In genomic region chr9:123364241-123364824, GRCh38 we compare ENCODE assay signal across 13 cellular contexts. TPM values are rescaled to one million over a fixed set of nuclear protein-coding genes. Genes with fewer than 3 reads are reported as not detected.
DNase-seq lines count a peak whose midpoint lies in the region; FAIRE-seq and TF ChIP-seq lines count a peak whose summit lies in the region.
"Had no signal": no experiment of that assay in that cellular context is flagged by ENCODE, and none has a peak within 500 bp of the region (broad histone marks: within the 10 kb centered on the region; RNA-seq: fewer than 3 reads in every experiment).

No MANE protein-coding gene starts in this region.

- peak; percentile 60 for FAIRE-seq in RCC 7860 (lab: Jason Lieb, UNC)
- FAIRE-seq: kidney had no signal

- peaks cover 7% of the 10 kb centered on the region for H3K27me3 Mint-ChIP-seq in neural progenitor cell (ENCODE audit: insufficient read depth, low read depth)

- no peaks in the 10 kb centered on the region for H3K36me3 ChIP-seq in neural progenitor cell
- H3K36me3 ChIP-seq in effector memory CD4-positive, alpha-beta T cell (ENCODE audit: control insufficient read depth, insufficient read depth, low read length), result no peaks in the 10 kb centered on the region
- no peaks in the 10 kb centered on the region for H3K36me3 ChIP-seq in thyroid gland

- H3K4me3 ChIP-seq in neural progenitor cell, result no peak overlapping the region
- no peak overlapping the region for H3K4me3 ChIP-seq in effector memory CD4-positive, alpha-beta T cell (ENCODE audit: insufficient read depth, low read depth, low read length, poor library complexity, severe bottlenecking)
- no peak overlapping the region for H3K4me3 ChIP-seq in thyroid gland (replicated peaks in 1 of 3)

- TF ChIP-seq CTCF in neural progenitor cell (IDR thresholded peaks at IDR 0.05) (no peak), thyroid gland (IDR thresholded peaks at IDR 0.05) (no peak)

- H3K27ac ChIP-seq in neural progenitor cell (no peak overlapping the region), thyroid gland (no peak overlapping the region)
- H3K27ac ChIP-seq in effector memory CD4-positive, alpha-beta T cell (ENCODE audit: insufficient read depth, low read length, poor library complexity, severe bottlenecking), result no peak overlapping the region

- 65 to 76% methylated on average over 9 to 11 of the region's 11 CpGs for WGBS in thyroid gland, 2 donors

- peaks cover 27% of the 10 kb centered on the region for H3F3A ChIP-seq in neural progenitor cell (ENCODE audit: low read depth)

- H3K4me1 ChIP-seq in neural progenitor cell, result peaks cover 45% of the 10 kb centered on the region
- H3K4me1 ChIP-seq in effector memory CD4-positive, alpha-beta T cell (ENCODE audit: control insufficient read depth, insufficient read depth, low read length, poor library complexity, severe bottlenecking), result no peaks in the 10 kb centered on the region
- H3K4me1 ChIP-seq in thyroid gland, result peaks cover 0 to 11% of the 10 kb centered on the region in 2 donors

- intact Hi-C loops in thyroid gland (cut with DNase I), result no loop called here

- peak; percentile 48 for DNase-seq in AG08395 (ENCODE audit: low spot score)
- peak; percentile 83 for DNase-seq in RCC 7860 (ENCODE audit: low spot score)
- DNase-seq in fibroblast of peridontal ligament (ENCODE audit: extremely low read depth), result peak; percentile 18
- DNase-seq in neural progenitor cell (ENCODE audit: low spot score), result no peak
- DNase-seq in effector memory CD4-positive, alpha-beta T cell, result no peak
- no peak for DNase-seq in NCI-H1048 (lab: John Stamatoyannopoulos, UW)
- no peak for DNase-seq in thyroid gland
- no peak for DNase-seq in activated naive CD4-positive, alpha-beta T cell treated with Interleukin-2 at 50 U/mL for 16 hours
- DNase-seq: activated CD4-positive, alpha-beta T cell treated with anti-CD3 and anti-CD28 coated beads, Interleukin-2, amount 50 U/mL, for 4 hours; kidney; NCI-H524 treated with DMSO at 0.1 percent for 48 hours had no signal

- peaks cover 23% of the 10 kb centered on the region for H3K36me3 Mint-ChIP-seq in neural progenitor cell
- H3K36me3 Mint-ChIP-seq: activated naive CD8-positive, alpha-beta T cell had no signal

- H3K9me3 Mint-ChIP-seq in neural progenitor cell, result no peaks in the 10 kb centered on the region

- peaks cover 71% of the 10 kb centered on the region for H4K20me1 ChIP-seq in neural progenitor cell (ENCODE audit: low read depth)

- no peaks in the 10 kb centered on the region for H3K27me3 ChIP-seq in neural progenitor cell
- H3K27me3 ChIP-seq in effector memory CD4-positive, alpha-beta T cell (replicated peaks; ENCODE audit: control insufficient read depth, insufficient read depth, low read length, poor library complexity, severe bottlenecking), result no peaks in the 10 kb centered on the region
- H3K27me3 ChIP-seq in thyroid gland, result no peaks in the 10 kb centered on the region

- peaks cover 56% of the 10 kb centered on the region for H3K79me2 ChIP-seq in neural progenitor cell (ENCODE audit: low read depth)

- H3K9me3 ChIP-seq in neural progenitor cell (ENCODE audit: low read depth) (no peaks in the 10 kb centered on the region), thyroid gland (no peaks in the 10 kb centered on the region)
- no peaks in the 10 kb centered on the region for H3K9me3 ChIP-seq in effector memory CD4-positive, alpha-beta T cell (ENCODE audit: control insufficient read depth, low read length)

- H3K9ac ChIP-seq in neural progenitor cell, result no peak overlapping the region

- peak overlapping the region; percentile 79 for H3K4me3 Mint-ChIP-seq in neural progenitor cell
- H3K4me3 Mint-ChIP-seq: activated naive CD8-positive, alpha-beta T cell had no signal

- peak overlapping the region; percentile 90 for H3K27ac Mint-ChIP-seq in neural progenitor cell
- H3K27ac Mint-ChIP-seq: activated naive CD8-positive, alpha-beta T cell had no signal

- H2AFZ ChIP-seq in neural progenitor cell (replicated peaks), result no peak overlapping the region

- no peak for TF ChIP-seq POLR2A in thyroid gland (IDR thresholded peaks at IDR 0.05)

- H3K4me1 Mint-ChIP-seq in neural progenitor cell, result peaks cover 62% of the 10 kb centered on the region

- H3K4me2 ChIP-seq in neural progenitor cell, result peak overlapping the region; percentile 54

RNA-seq across cellular contexts. Expression of gene CRB2, which starts 8.3 kb away (rescaled TPM):
- total RNA-seq in neural progenitor cell (ENCODE audit: low replicate concordance) (18.5 and 70.7 TPM in 2 replicates), thyroid gland (under 1 TPM in 1 of 4 donors, not detected in 3; 0.11 TPM)
- total RNA-seq: pulmonary artery endothelial cell had no signal

Comparison
In these comparisons a context has a peak if more than half of its experiments do, and no peak if none do; other contexts are left out.
1. DNase-seq: peak in AG08395 (single experiment), RCC 7860 (single experiment) and fibroblast of peridontal ligament (single experiment); none in neural progenitor cell (single experiment), effector memory CD4-positive, alpha-beta T cell (0 of 3), NCI-H1048 (single experiment), thyroid gland (0 of 2) and activated naive CD4-positive, alpha-beta T cell treated with Interleukin-2 at 50 U/mL for 16 hours (single experiment).
2. RNA of gene CRB2, which starts 8.3 kb away (total RNA-seq): 18.5 to 70.7 TPM in neural progenitor cell; 0.11 TPM in thyroid gland; every median in the first group is over 10 times any median in the second.